In the genomic region with DNA sequence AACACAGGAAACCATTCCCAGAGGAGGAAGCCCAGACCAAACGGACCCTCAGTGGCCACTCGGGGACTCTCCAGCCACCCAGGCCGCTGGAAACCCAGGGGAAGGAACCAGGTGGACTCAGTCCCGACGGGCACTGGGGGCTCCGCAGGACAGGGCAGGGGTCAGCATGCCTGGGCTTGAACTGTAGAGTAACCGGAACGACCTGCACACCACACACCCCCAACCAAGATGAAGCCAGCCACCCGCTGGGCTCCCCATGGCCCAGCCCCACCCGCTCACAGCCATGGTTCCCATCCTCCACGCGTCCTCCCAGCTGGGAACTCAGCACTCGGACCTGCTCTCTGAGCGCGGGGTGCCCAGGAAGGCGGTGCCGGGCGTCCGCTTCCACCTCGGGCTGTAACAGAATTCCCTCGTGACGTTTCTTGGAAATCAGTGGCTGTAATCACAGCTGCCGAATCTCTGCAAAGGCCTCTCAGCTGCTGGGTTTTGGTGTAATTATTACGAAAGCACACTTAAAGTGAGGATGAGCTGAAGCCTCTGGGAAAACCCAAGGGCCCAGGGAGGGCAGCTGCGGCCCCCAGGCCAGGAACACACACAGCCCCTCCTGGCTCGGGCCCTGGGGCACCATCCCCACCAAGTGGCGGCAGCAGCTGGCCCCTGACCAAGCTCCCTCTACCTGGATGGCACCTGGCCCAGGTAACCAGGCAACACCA, we compare ENCODE assay signal across 13 cellular contexts. TPM values are rescaled to one million over a fixed set of nuclear protein-coding genes. Genes with fewer than 3 reads are reported as not detected.
A peak's percentile ranks its signal among the peaks of the same experiment; 100 is the strongest.
DNase-seq lines count a peak whose midpoint lies in the region; ATAC-seq, FAIRE-seq and TF ChIP-seq lines count a peak whose summit lies in the region.
"Had no signal": no experiment of that assay in that cellular context is flagged by ENCODE, and none has a peak within 500 bp of the region (broad histone marks: within the 10 kb centered on the region; RNA-seq: fewer than 3 reads in every experiment).

No MANE protein-coding gene starts in this region.

- TF ChIP-seq CTCF in right atrium auricular region (IDR thresholded peaks at IDR 0.05): no peak
- no peak for TF ChIP-seq CTCF in kidney (IDR thresholded peaks at IDR 0.05; ENCODE audit: borderline replicate concordance, extremely low read depth, insufficient read depth)

- H3K36me3 ChIP-seq in right atrium auricular region (no peaks in the 10 kb centered on the region), kidney (ENCODE audit: control insufficient read depth in 1 of 2, insufficient read depth in 2 of 2, low read length in 2 of 2) (no peaks in the 10 kb centered on the region)

- H3K9me3 ChIP-seq in right atrium auricular region (no peaks in the 10 kb centered on the region), kidney (ENCODE audit: control insufficient read depth in 1 of 2, low read length in 2 of 2) (no peaks in the 10 kb centered on the region)

- peak; percentile 1 for ATAC-seq in Right ventricle myocardium superior (ENCODE audit: poor library complexity)
- no peak for ATAC-seq in HG02763 (IDR thresholded peaks at IDR 0.05; ENCODE audit: unreplicated experiment)

- H3K9me3 Mint-ChIP-seq in activated naive CD8-positive, alpha-beta T cell treated with anti-CD3 and anti-CD28 coated beads for 36 hours: no peaks in the 10 kb centered on the region
- H3K9me3 Mint-ChIP-seq: neural crest cell had no signal

- H3K27ac ChIP-seq in right atrium auricular region: no peak overlapping the region
- peak overlapping the region in 1 of 2 donors; percentile 32 for H3K27ac ChIP-seq in kidney (ENCODE audit: low read depth in 2 of 2, low read length in 2 of 2)

- no peak overlapping the region for H3K4me3 ChIP-seq in right atrium auricular region
- H3K4me3 ChIP-seq in kidney (ENCODE audit: low read length in 2 of 2): no peak overlapping the region

- intact Hi-C loops in Right ventricle myocardium superior (cut with DNase I): no loop called here
- intact Hi-C loops in kidney (cut with DNase I): no loop called here

- no peaks in the 10 kb centered on the region for H3K36me3 Mint-ChIP-seq in activated naive CD8-positive, alpha-beta T cell treated with anti-CD3 and anti-CD28 coated beads for 36 hours

- DNase-seq in Right ventricle myocardium superior (peak; percentile 63), right atrium auricular region (ENCODE audit: low spot score) (no peak), NCI-H69 (lab: John Stamatoyannopoulos, UW) (peak; percentile 98), kidney (peak; percentile 79), RPMI8226 (no peak), HUDEP-2 (lab: John Stamatoyannopoulos, UW; ENCODE audit: unreplicated experiment in 76 of 76) (no peak)
- no peak for DNase-seq in activated naive CD8-positive, alpha-beta T cell treated with anti-CD3 and anti-CD28 coated beads for 36 hours
- DNase-seq: NCI-H774; stimulated activated CD4-positive, alpha-beta T cell treated with anti-CD3 and anti-CD28 coated beads, Interleukin-15, amount 100 ng/mL, for 24 hours; T-helper 2 cell had no signal

- no peaks in the 10 kb centered on the region for H3K27me3 ChIP-seq in right atrium auricular region

- H3K4me3 Mint-ChIP-seq in activated naive CD8-positive, alpha-beta T cell treated with anti-CD3 and anti-CD28 coated beads for 36 hours: no peak overlapping the region
- H3K4me3 Mint-ChIP-seq: neural crest cell had no signal

- H3K4me1 ChIP-seq in right atrium auricular region: peaks cover 0 to 52% of the 10 kb centered on the region in 2 donors
- H3K4me1 ChIP-seq in kidney (ENCODE audit: control insufficient read depth in 1 of 2, insufficient read depth in 1 of 2, low read depth in 1 of 2, low read length in 2 of 2): peaks cover 9 to 23% of the 10 kb centered on the region in 2 donors

- no peaks in the 10 kb centered on the region for H3K27me3 Mint-ChIP-seq in activated naive CD8-positive, alpha-beta T cell treated with anti-CD3 and anti-CD28 coated beads for 36 hours

- FAIRE-seq in kidney (lab: Jason Lieb, UNC): no peak
- FAIRE-seq: frontal cortex had no signal

- H3K27ac Mint-ChIP-seq in activated naive CD8-positive, alpha-beta T cell treated with anti-CD3 and anti-CD28 coated beads for 36 hours: no peak overlapping the region

- H3K4me1 Mint-ChIP-seq in activated naive CD8-positive, alpha-beta T cell treated with anti-CD3 and anti-CD28 coated beads for 36 hours: peaks cover 13% of the 10 kb centered on the region

- H3K9ac ChIP-seq in kidney (ENCODE audit: low read length in 2 of 2): peak overlapping the region in 1 of 2 donors; percentile 12

RNA-seq across cellular contexts. Expression of a gene that starts 13.8 kb away (rescaled TPM):
- total RNA-seq in Right ventricle myocardium superior (30.8 TPM), right atrium auricular region (10 to 100 TPM; 49.1 to 55.5 TPM), kidney (30.9 TPM)
- polyA plus RNA-seq in kidney (ENCODE audit: insufficient read depth, low read depth, low replicate concordance): 7.1 TPM
- total RNA-seq in activated naive CD8-positive, alpha-beta T cell treated with anti-CD3 and anti-CD28 coated beads for 36 hours: 1 to 10 TPM; 5.3 to 5.6 TPM

RNA-seq across cellular contexts. Expression of a gene that starts 37.4 kb away (rescaled TPM):
- 16.4 TPM for total RNA-seq in Right ventricle myocardium superior
- 10 to 100 TPM; 20.3 to 29.3 TPM for total RNA-seq in right atrium auricular region
- 33.1 TPM for total RNA-seq in kidney
- 22.2 TPM for polyA plus RNA-seq in kidney (ENCODE audit: insufficient read depth, low read depth, low replicate concordance)
- total RNA-seq in activated naive CD8-positive, alpha-beta T cell treated with anti-CD3 and anti-CD28 coated beads for 36 hours: 10 to 100 TPM; 27.2 to 28.7 TPM

Comparison
In these comparisons a context has a peak if more than half of its experiments do, and no peak if none do; other contexts are left out.
1. DNase-seq: peak in Right ventricle myocardium superior (single experiment), NCI-H69 (single experiment) and kidney (single experiment); none in right atrium auricular region (single experiment), RPMI8226 (single experiment), activated naive CD8-positive, alpha-beta T cell treated with anti-CD3 and anti-CD28 coated beads for 36 hours (single experiment) and HUDEP-2 (0 of 76).